Comparison of ENCODE assay signal across 8 cellular contexts in genomic region chr2:157837851-157838441, GRCh38. TPM values are rescaled to one million over a fixed set of nuclear protein-coding genes. Genes with fewer than 3 reads are reported as not detected.
DNase-seq lines count a peak whose midpoint lies in the region; ATAC-seq lines count a peak whose summit lies in the region.

No MANE protein-coding gene starts in this region.

- no peaks in the 10 kb centered on the region for H3K9me3 ChIP-seq in subcutaneous abdominal adipose tissue (ENCODE audit: control insufficient read depth in 5 of 5, low read length in 5 of 5)

- peak overlapping the region; percentile 70 for H3K27ac Mint-ChIP-seq in stimulated activated naive CD8-positive, alpha-beta T cell treated with anti-CD3 and anti-CD28 coated beads, Interleukin-15, Interleukin-2, amounts not matched to agents 100 ng/mL and 50 ng/mL, for 24 hours
- no peak overlapping the region for H3K27ac Mint-ChIP-seq in stimulated activated naive CD8-positive, alpha-beta T cell treated with anti-CD3 and anti-CD28 coated beads, Interleukin-15, amount 100 ng/mL, for 72 hours
- H3K27ac Mint-ChIP-seq in activated naive CD8-positive, alpha-beta T cell treated with anti-CD3 and anti-CD28 coated beads for 36 hours = peak overlapping the region; percentile 48

- H3K4me3 Mint-ChIP-seq in stimulated activated naive CD8-positive, alpha-beta T cell treated with anti-CD3 and anti-CD28 coated beads, Interleukin-15, Interleukin-2, amounts not matched to agents 100 ng/mL and 50 ng/mL, for 24 hours = peak overlapping the region; percentile 49
- H3K4me3 Mint-ChIP-seq in stimulated activated naive CD8-positive, alpha-beta T cell treated with anti-CD3 and anti-CD28 coated beads, Interleukin-15, amount 100 ng/mL, for 72 hours = peak overlapping the region in 1 of 2 donors; percentile 29
- H3K4me3 Mint-ChIP-seq in activated naive CD8-positive, alpha-beta T cell treated with anti-CD3 and anti-CD28 coated beads for 36 hours = no peak overlapping the region

- peaks cover 0 to 2% (median 0%) of the 10 kb centered on the region in 5 donors for H3K36me3 ChIP-seq in subcutaneous abdominal adipose tissue (ENCODE audit: control insufficient read depth in 5 of 5, insufficient read depth in 5 of 5, low read length in 5 of 5)

- ATAC-seq in stimulated activated naive CD8-positive, alpha-beta T cell treated with anti-CD3 and anti-CD28 coated beads, Interleukin-15, amount 100 ng/mL, for 72 hours = no peak
- no peak for ATAC-seq in GM19397 (IDR thresholded peaks at IDR 0.05; ENCODE audit: unreplicated experiment)

- H3K27me3 Mint-ChIP-seq in stimulated activated naive CD8-positive, alpha-beta T cell treated with anti-CD3 and anti-CD28 coated beads, Interleukin-15, Interleukin-2, amounts not matched to agents 100 ng/mL and 50 ng/mL, for 24 hours = no peaks in the 10 kb centered on the region
- no peaks in the 10 kb centered on the region for H3K27me3 Mint-ChIP-seq in stimulated activated naive CD8-positive, alpha-beta T cell treated with anti-CD3 and anti-CD28 coated beads, Interleukin-15, amount 100 ng/mL, for 72 hours
- no peaks in the 10 kb centered on the region for H3K27me3 Mint-ChIP-seq in activated naive CD8-positive, alpha-beta T cell treated with anti-CD3 and anti-CD28 coated beads for 36 hours

- peaks cover 39% of the 10 kb centered on the region for H3K4me1 Mint-ChIP-seq in stimulated activated naive CD8-positive, alpha-beta T cell treated with anti-CD3 and anti-CD28 coated beads, Interleukin-15, Interleukin-2, amounts not matched to agents 100 ng/mL and 50 ng/mL, for 24 hours (ENCODE audit: low read depth)
- peaks cover 45% of the 10 kb centered on the region for H3K4me1 Mint-ChIP-seq in stimulated activated naive CD8-positive, alpha-beta T cell treated with anti-CD3 and anti-CD28 coated beads, Interleukin-15, amount 100 ng/mL, for 72 hours
- peaks cover 33% of the 10 kb centered on the region for H3K4me1 Mint-ChIP-seq in activated naive CD8-positive, alpha-beta T cell treated with anti-CD3 and anti-CD28 coated beads for 36 hours

- no peaks in the 10 kb centered on the region for H3K27me3 ChIP-seq in subcutaneous abdominal adipose tissue (ENCODE audit: control insufficient read depth in 5 of 5, insufficient read depth in 4 of 5, low read length in 5 of 5)

- peak overlapping the region; percentile 54 to 66 (median 61) for H3K4me3 ChIP-seq in subcutaneous abdominal adipose tissue (ENCODE audit: low read depth in 1 of 5, low read length in 5 of 5)

- H3K4me1 ChIP-seq in subcutaneous abdominal adipose tissue (ENCODE audit: control insufficient read depth in 5 of 5, insufficient read depth in 5 of 5, low read length in 5 of 5) = peaks cover 2 to 47% (median 44%) of the 10 kb centered on the region in 5 donors

- no peak for DNase-seq in stimulated activated naive CD8-positive, alpha-beta T cell treated with anti-CD3 and anti-CD28 coated beads, Interleukin-15, amount 100 ng/mL, for 72 hours
- no peak for DNase-seq in activated naive CD8-positive, alpha-beta T cell treated with anti-CD3 and anti-CD28 coated beads for 36 hours
- DNase-seq in iris pigment epithelial cell (ENCODE audit: low read depth) (peak; percentile 60), 8988T (no peak)
- no peak for DNase-seq in stimulated activated CD4-positive, alpha-beta T cell treated with anti-CD3 and anti-CD28 coated beads, Interleukin-1b, Interleukin-23, amount 100 ng/mL, for 48 hours

- peak overlapping the region; percentile 73 for H3K27ac ChIP-seq in subcutaneous abdominal adipose tissue (ENCODE audit: low read depth, low read length)

- H3K36me3 Mint-ChIP-seq in stimulated activated naive CD8-positive, alpha-beta T cell treated with anti-CD3 and anti-CD28 coated beads, Interleukin-15, Interleukin-2, amounts not matched to agents 100 ng/mL and 50 ng/mL, for 24 hours (ENCODE audit: low read depth) = peaks cover 13% of the 10 kb centered on the region
- H3K36me3 Mint-ChIP-seq in activated naive CD8-positive, alpha-beta T cell treated with anti-CD3 and anti-CD28 coated beads for 36 hours = peaks cover 16% of the 10 kb centered on the region

- H3K9me3 Mint-ChIP-seq in stimulated activated naive CD8-positive, alpha-beta T cell treated with anti-CD3 and anti-CD28 coated beads, Interleukin-15, Interleukin-2, amounts not matched to agents 100 ng/mL and 50 ng/mL, for 24 hours = no peaks in the 10 kb centered on the region
- no peaks in the 10 kb centered on the region for H3K9me3 Mint-ChIP-seq in stimulated activated naive CD8-positive, alpha-beta T cell treated with anti-CD3 and anti-CD28 coated beads, Interleukin-15, amount 100 ng/mL, for 72 hours
- H3K9me3 Mint-ChIP-seq in activated naive CD8-positive, alpha-beta T cell treated with anti-CD3 and anti-CD28 coated beads for 36 hours = no peaks in the 10 kb centered on the region

- peak overlapping the region in 4 of 5 donors; percentile 33 to 69 (median 60) for H3K9ac ChIP-seq in subcutaneous abdominal adipose tissue (ENCODE audit: low read length in 5 of 5)

RNA-seq across cellular contexts. Expression of gene ACVR1, which starts 38.2 kb away (rescaled TPM):
- total RNA-seq in activated naive CD8-positive, alpha-beta T cell treated with anti-CD3 and anti-CD28 coated beads for 36 hours = 1 to 10 TPM; 6.4 to 7.1 TPM

Comparison
In these comparisons a context has a peak if more than half of its experiments do, and no peak if none do; other contexts are left out.
1. H3K27ac Mint-ChIP-seq: peak in stimulated activated naive CD8-positive, alpha-beta T cell treated with anti-CD3 and anti-CD28 coated beads, Interleukin-15, Interleukin-2, amounts not matched to agents 100 ng/mL and 50 ng/mL, for 24 hours (single experiment) and activated naive CD8-positive, alpha-beta T cell treated with anti-CD3 and anti-CD28 coated beads for 36 hours (single experiment); none in stimulated activated naive CD8-positive, alpha-beta T cell treated with anti-CD3 and anti-CD28 coated beads, Interleukin-15, amount 100 ng/mL, for 72 hours (0 of 2).